21 cellular contexts compared by ENCODE assay signal in genomic region chr7:51592822-51593221, GRCh38.
DNase-seq lines count a peak whose midpoint lies in the region; FAIRE-seq and TF ChIP-seq lines count a peak whose summit lies in the region.
"Had no signal": no experiment of that assay in that cellular context is flagged by ENCODE, and none has a peak within 500 bp of the region (broad histone marks: within the 10 kb centered on the region; RNA-seq: fewer than 3 reads in every experiment).

No MANE protein-coding gene starts in this region.

- H3K9ac ChIP-seq in HUES48 (ENCODE audit: low read depth, low read length) (no peak overlapping the region), GM23248 (no peak overlapping the region)

- H2AFZ ChIP-seq in GM23248, result no peak overlapping the region

- no peak overlapping the region for H3K4me2 ChIP-seq in GM23248 (ENCODE audit: unreplicated experiment)

- H3K9me3 ChIP-seq in HUES48 (ENCODE audit: control insufficient read depth, insufficient read depth, low read length), result no peaks in the 10 kb centered on the region
- no peaks in the 10 kb centered on the region for H3K9me3 ChIP-seq in esophagus muscularis mucosa
- no peaks in the 10 kb centered on the region for H3K9me3 ChIP-seq in testis
- no peaks in the 10 kb centered on the region for H3K9me3 ChIP-seq in GM23248 (ENCODE audit: low read depth)
- H3K9me3 ChIP-seq: MG63, Peyer's patch had no signal

- H3F3A ChIP-seq in GM23248 (ENCODE audit: insufficient read depth), result no peaks in the 10 kb centered on the region

- in situ Hi-C loops in GM23248 (cut with MboI), result no loop called here

- TF ChIP-seq CTCF in D721Med (IDR thresholded peaks at IDR 0.05; ENCODE audit: insufficient read depth, missing control alignments), result no peak
- no peak for TF ChIP-seq CTCF in esophagus muscularis mucosa (IDR thresholded peaks at IDR 0.05)
- TF ChIP-seq CTCF in testis (IDR thresholded peaks at IDR 0.05), result no peak

- FAIRE-seq in D721Med (lab: Jason Lieb, UNC), result peak; percentile 91

- H3K4me3 ChIP-seq in HUES48 (ENCODE audit: low read depth, low read length) (no peak overlapping the region), esophagus muscularis mucosa (no peak overlapping the region), testis (no peak overlapping the region), GM23248 (no peak overlapping the region), H7 (ENCODE audit: insufficient read depth, low read depth, low read length) (no peak overlapping the region)
- H3K4me3 ChIP-seq: HAP-1, MG63, Peyer's patch, SJSA1 had no signal

- H4K20me1 ChIP-seq in GM23248 (ENCODE audit: insufficient read depth), result no peaks in the 10 kb centered on the region

- TF ChIP-seq POLR2A in esophagus muscularis mucosa (IDR thresholded peaks at IDR 0.05; ENCODE audit: low read depth) (no peak), testis (IDR thresholded peaks at IDR 0.05) (no peak)

- H3K36me3 ChIP-seq in HUES48 (ENCODE audit: control insufficient read depth, insufficient read depth, low read length) (no peaks in the 10 kb centered on the region), esophagus muscularis mucosa (no peaks in the 10 kb centered on the region), testis (ENCODE audit: low read depth, missing control alignments) (no peaks in the 10 kb centered on the region), GM23248 (ENCODE audit: low read depth) (no peaks in the 10 kb centered on the region), H7 (replicated peaks; ENCODE audit: control insufficient read depth, insufficient read depth, low read length) (no peaks in the 10 kb centered on the region)
- H3K36me3 ChIP-seq: HAP-1, MG63, Peyer's patch, SJSA1 had no signal

- peak overlapping the region; percentile 18 for H3K27ac ChIP-seq in HUES48 (ENCODE audit: low read depth, low read length)
- H3K27ac ChIP-seq in esophagus muscularis mucosa (replicated peaks in 1 of 4), result no peak overlapping the region
- H3K27ac ChIP-seq in testis, result no peak overlapping the region
- H3K27ac ChIP-seq in GM23248, result no peak overlapping the region
- H3K27ac ChIP-seq: C4-2B, Peyer's patch, SJSA1 had no signal

- H3K79me2 ChIP-seq in GM23248 (ENCODE audit: insufficient read depth), result no peaks in the 10 kb centered on the region

- intact Hi-C loops in esophagus muscularis mucosa (cut with DNase I), result no loop called here
- intact Hi-C loops in testis (cut with DNase I; ENCODE audit: low total_unique reads), result no loop called here

- DNase-seq in D721Med (ENCODE audit: insufficient read length, low spot score), result no peak
- DNase-seq in NCI-H82 (lab: John Stamatoyannopoulos, UW), result peak; percentile 99
- peak; percentile 42 for DNase-seq in esophagus muscularis mucosa (ENCODE audit: extremely low spot score)
- no peak for DNase-seq in testis
- DNase-seq in activated naive CD4-positive, alpha-beta T cell treated with anti-CD3 and anti-CD28 coated beads, Interleukin-2, amount 50 U/mL, for 16 hours, result no peak
- no peak for DNase-seq in GM23248
- no peak for DNase-seq in H7
- DNase-seq: ACHN; GF-D8; Kasumi-1; MG63; NCI-H1092; NCI-H1436 treated with DMSO at 0.1 percent for 48 hours; NCI-H2029; NCI-H510A treated with DMSO at 0.1 percent for 48 hours; NK-92 treated with Interleukin-12 subunit alpha and Interleukin-12 subunit beta, amount 100 ng/mL, for 24 hours; Peyer's patch had no signal

- WGBS in esophagus muscularis mucosa, result 78% methylated on average over 7 of the region's 7 CpGs
- WGBS in testis, 2 donors, result 61 to 69% methylated on average over 5 to 7 of the region's 7 CpGs
- 1 to 14% methylated on average over 7 of the region's 7 CpGs for WGBS in GM23248 (ENCODE audit: low coverage in 1 of 2, low lambda C conversion rate in 2 of 2, missing lambda C conversion rate in 2 of 2), 2 experiments

- no peaks in the 10 kb centered on the region for H3K27me3 ChIP-seq in HUES48 (ENCODE audit: control insufficient read depth, insufficient read depth, low read length)
- H3K27me3 ChIP-seq in esophagus muscularis mucosa, result no peaks in the 10 kb centered on the region
- H3K27me3 ChIP-seq in testis, result no peaks in the 10 kb centered on the region
- H3K27me3 ChIP-seq in GM23248 (replicated peaks; ENCODE audit: insufficient read depth), result no peaks in the 10 kb centered on the region
- no peaks in the 10 kb centered on the region for H3K27me3 ChIP-seq in H7 (ENCODE audit: control insufficient read depth, insufficient read depth, low read length)
- H3K27me3 ChIP-seq: MG63, Peyer's patch, SJSA1 had no signal

- no peak for TF ChIP-seq EP300 in esophagus muscularis mucosa (IDR thresholded peaks at IDR 0.05)

- no peaks in the 10 kb centered on the region for H3K9me2 ChIP-seq in GM23248 (ENCODE audit: insufficient read depth)

- H3K4me1 ChIP-seq in HUES48 (ENCODE audit: control insufficient read depth, insufficient read depth, low read length) (peaks cover 11% of the 10 kb centered on the region), esophagus muscularis mucosa (no peaks in the 10 kb centered on the region), testis (no peaks in the 10 kb centered on the region), GM23248 (ENCODE audit: insufficient read depth) (no peaks in the 10 kb centered on the region)
- H3K4me1 ChIP-seq: HAP-1, Peyer's patch, SJSA1 had no signal

Comparison
In these comparisons a context has a peak if more than half of its experiments do, and no peak if none do; other contexts are left out.
1. DNase-seq: peak in NCI-H82 (single experiment) and esophagus muscularis mucosa (single experiment); none in D721Med (single experiment), testis (single experiment), activated naive CD4-positive, alpha-beta T cell treated with anti-CD3 and anti-CD28 coated beads, Interleukin-2, amount 50 U/mL, for 16 hours (single experiment), GM23248 (single experiment) and H7 (single experiment).